ENCODE assay signal across 20 cellular contexts in the genomic region with DNA sequence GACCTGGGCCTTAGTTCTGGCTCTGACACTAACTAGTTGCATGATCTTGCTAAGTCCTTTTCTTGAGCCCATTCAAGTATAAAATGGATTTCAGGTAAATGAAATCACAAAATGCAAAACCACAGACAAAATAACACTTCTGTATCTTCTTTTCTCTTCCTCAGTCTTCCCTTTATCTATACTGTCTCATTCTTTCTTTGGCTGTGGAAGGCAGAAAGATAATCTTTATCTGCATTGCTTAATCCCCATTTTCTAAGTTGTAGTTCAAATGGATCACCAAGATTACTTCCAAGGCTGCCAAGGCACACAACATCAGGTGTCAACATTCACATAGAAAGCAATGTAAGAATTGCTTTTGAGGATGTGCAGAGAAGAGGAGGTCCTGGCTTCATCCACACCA. TPM values are rescaled to one million over a fixed set of nuclear protein-coding genes. Genes with fewer than 3 reads are reported as not detected.
"Had no signal": no experiment of that assay in that cellular context is flagged by ENCODE, and none has a peak within 500 bp of the region (broad histone marks: within the 10 kb centered on the region; RNA-seq: fewer than 3 reads in every experiment).

No MANE protein-coding gene starts in this region.

- H3K4me1 Mint-ChIP-seq: neural crest cell had no signal

- H3K9me3 ChIP-seq: colonic mucosa, gastrocnemius medialis, sigmoid colon, suprapubic skin, upper lobe of left lung had no signal

- H3K9me3 Mint-ChIP-seq: neural crest cell had no signal

- DNase-seq: activated CD4-positive, alpha-beta T cell treated with anti-CD3 and anti-CD28 coated beads for 1 hour; activated T-cell treated with anti-CD3 and anti-CD28 coated beads, Interleukin-2, amount 50 U/mL, for 4 hours; colonic mucosa; effector CD4-positive, alpha-beta T cell; gastrocnemius medialis; heart right ventricle; left lung; SHP77 treated with DMSO at 0.1 percent for 48 hours; sigmoid colon; stimulated activated CD4-positive, alpha-beta T cell treated with anti-CD3 and anti-CD28 coated beads, Interleukin-2, amount 100 ng/mL, for 24 hours; stimulated activated naive CD4-positive, alpha-beta T cell had no signal

- H3K27ac ChIP-seq: cardiac muscle cell, colonic mucosa, gastrocnemius medialis, heart right ventricle, left lung, sigmoid colon, suprapubic skin, upper lobe of left lung had no signal

- H3K27me3 Mint-ChIP-seq: memory B cell had no signal

- H3K4me1 ChIP-seq: colonic mucosa, gastrocnemius medialis, sigmoid colon, suprapubic skin, upper lobe of left lung had no signal

- H3K4me3 Mint-ChIP-seq: activated T-cell treated with anti-CD3 and anti-CD28 coated beads, Interleukin-2, amount 50 U/mL, for 4 hours; memory B cell; neural crest cell had no signal

- H3K36me3 ChIP-seq: cardiac muscle cell, colonic mucosa, gastrocnemius medialis, heart right ventricle, left lung, sigmoid colon, suprapubic skin, upper lobe of left lung had no signal

- ATAC-seq: activated T-cell treated with anti-CD3 and anti-CD28 coated beads, Interleukin-2, amount 50 U/mL, for 4 hours; gastrocnemius medialis; heart right ventricle; left lung had no signal

- H3K27me3 ChIP-seq: cardiac muscle cell, colonic mucosa, gastrocnemius medialis, left lung, sigmoid colon, suprapubic skin, upper lobe of left lung had no signal

- FAIRE-seq: astrocyte, keratinocyte had no signal

- H3K27ac Mint-ChIP-seq: memory B cell had no signal

- H3K4me3 ChIP-seq: cardiac muscle cell, colonic mucosa, gastrocnemius medialis, heart right ventricle, left lung, sigmoid colon, suprapubic skin, upper lobe of left lung had no signal

RNA-seq across cellular contexts. Expression of gene TESPA1, which starts 30.3 kb away (rescaled TPM):
- total RNA-seq: cardiac muscle cell, neural crest cell, osteocyte, pulmonary artery endothelial cell had no signal
- polyA plus RNA-seq: cardiac muscle cell, keratinocyte had no signal
